ENCODE assay signal across 8 cellular contexts in genomic region chr17:75010683-75011406, GRCh38. TPM values are rescaled to one million over a fixed set of nuclear protein-coding genes. Genes with fewer than 3 reads are reported as not detected.
A peak's percentile ranks its signal among the peaks of the same experiment; 100 is the strongest.
DNase-seq lines count a peak whose midpoint lies in the region; ATAC-seq and TF ChIP-seq lines count a peak whose summit lies in the region.

No MANE protein-coding gene starts in this region.

- H3K4me3 ChIP-seq in WERI-Rb-1 (ENCODE audit: low read depth, low read length) (peak overlapping the region; percentile 75), left ventricle myocardium inferior (peak overlapping the region; percentile 87), skeletal muscle tissue (ENCODE audit: low read length in 3 of 3) (no peak overlapping the region)

- H3K4me1 ChIP-seq in left ventricle myocardium inferior (peaks cover 34% of the 10 kb centered on the region), skeletal muscle tissue (ENCODE audit: control insufficient read depth in 3 of 3, insufficient read depth in 3 of 3, low read length in 3 of 3) (peaks cover 20 to 25% (median 24%) of the 10 kb centered on the region in 3 donors)

- intact Hi-C loops in left ventricle myocardium inferior (cut with micrococcal nuclease) = no loop called here
- intact Hi-C loops in posterior vena cava (cut with DNase I) = no loop called here

- TF ChIP-seq CTCF in WERI-Rb-1 (IDR thresholded peaks at IDR 0.05; ENCODE audit: low read depth, low read length) = no peak
- TF ChIP-seq CTCF in left ventricle myocardium inferior (IDR thresholded peaks at IDR 0.05; ENCODE audit: borderline replicate concordance) = no peak

- DNase-seq in CD1c-positive myeloid dendritic cell (ENCODE audit: extremely low spot score) = peak; percentile 52
- peak; percentile 83 for DNase-seq in HT-29 (ENCODE audit: low spot score)
- peak; percentile 94 for DNase-seq in WERI-Rb-1
- peak; percentile 54 for DNase-seq in left ventricle myocardium inferior
- DNase-seq in NCI-H187 treated with DMSO at 0.1 percent for 48 hours (lab: John Stamatoyannopoulos, UW) = no peak
- DNase-seq in posterior vena cava (ENCODE audit: low spot score) = no peak

- no peaks in the 10 kb centered on the region for H3K27me3 ChIP-seq in WERI-Rb-1 (ENCODE audit: insufficient read depth, low read depth, severe bottlenecking)
- no peaks in the 10 kb centered on the region for H3K27me3 ChIP-seq in left ventricle myocardium inferior (ENCODE audit: low read depth)
- no peaks in the 10 kb centered on the region for H3K27me3 ChIP-seq in skeletal muscle tissue (ENCODE audit: control insufficient read depth in 3 of 3, insufficient read depth in 3 of 3, low read length in 3 of 3)

- H3K36me3 ChIP-seq in WERI-Rb-1 (peaks cover under 1% of the 10 kb centered on the region; the same call in 1 of the 2 replicates), left ventricle myocardium inferior (peaks cover 5% of the 10 kb centered on the region), skeletal muscle tissue (ENCODE audit: control insufficient read depth in 3 of 3, insufficient read depth in 3 of 3, low read length in 3 of 3) (peaks cover 0 to 3% (median 2%) of the 10 kb centered on the region in 3 donors)

- peak overlapping the region; percentile 90 for H3K27ac ChIP-seq in WERI-Rb-1
- H3K27ac ChIP-seq in left ventricle myocardium inferior (replicated peaks) = peak overlapping the region; percentile 95
- H3K27ac ChIP-seq in skeletal muscle tissue (ENCODE audit: low read depth, low read length) = peak overlapping the region; percentile 89

- peak overlapping the region in 1 of 3 donors; percentile 25 for H3K9ac ChIP-seq in skeletal muscle tissue (ENCODE audit: low read depth in 1 of 3, low read length in 3 of 3)

- ATAC-seq in HG03108 (IDR thresholded peaks at IDR 0.05; ENCODE audit: unreplicated experiment) = no peak

- no peaks in the 10 kb centered on the region for H3K9me3 ChIP-seq in WERI-Rb-1 (ENCODE audit: severe bottlenecking)
- no peaks in the 10 kb centered on the region for H3K9me3 ChIP-seq in left ventricle myocardium inferior (replicated peaks)
- no peaks in the 10 kb centered on the region for H3K9me3 ChIP-seq in skeletal muscle tissue (ENCODE audit: control insufficient read depth in 3 of 3, low read length in 3 of 3)

RNA-seq across cellular contexts. Expression of gene MRPL58, which starts 1.6 kb away (rescaled TPM):
- total RNA-seq in HT-29 (2014; rRNA removed; shearing (Covaris generic)) = 61.7 and 66.4 TPM in 2 replicates
- total RNA-seq in left ventricle myocardium inferior (50.6 TPM), skeletal muscle tissue (20.9 TPM), posterior vena cava (10 to 100 TPM; 23.3 to 23.5 TPM)

RNA-seq across cellular contexts. Expression of gene CDR2L, which starts 23.4 kb away (rescaled TPM):
- 10.2 and 10.6 TPM in 2 replicates for total RNA-seq in HT-29 (2014; rRNA removed; shearing (Covaris generic))
- total RNA-seq in left ventricle myocardium inferior (17.4 TPM), skeletal muscle tissue (2.6 TPM), posterior vena cava (10 to 100 TPM; 17.4 to 26.0 TPM)

RNA-seq across cellular contexts. Expression of gene ATP5PD, which starts 35.9 kb away (rescaled TPM):
- total RNA-seq in HT-29 (2014; rRNA removed; shearing (Covaris generic)) = 127 and 169 TPM in 2 replicates
- total RNA-seq in left ventricle myocardium inferior (809 TPM), skeletal muscle tissue (247 TPM), posterior vena cava (100 to 1,000 TPM; 205 to 235 TPM)

RNA-seq across cellular contexts. Expression of gene KCTD2, which starts 36.2 kb away (rescaled TPM):
- 8.9 and 9.2 TPM in 2 replicates for total RNA-seq in HT-29 (2014; rRNA removed; shearing (Covaris generic))
- 23.1 TPM for total RNA-seq in left ventricle myocardium inferior
- 9.4 TPM for total RNA-seq in skeletal muscle tissue
- total RNA-seq in posterior vena cava = 10 to 100 TPM; 23.0 to 25.0 TPM

RNA-seq across cellular contexts. Expression of gene HID1, which starts 38.3 kb away (rescaled TPM):
- 27.5 and 36.2 TPM in 2 replicates for total RNA-seq in HT-29 (2014; rRNA removed; shearing (Covaris generic))
- total RNA-seq in left ventricle myocardium inferior (7.2 TPM), skeletal muscle tissue (3.7 TPM), posterior vena cava (10 to 100 TPM; 11.7 to 13.0 TPM)

Comparison
In these comparisons a context has a peak if more than half of its experiments do, and no peak if none do; other contexts are left out.
1. DNase-seq: peak in CD1c-positive myeloid dendritic cell (single experiment), HT-29 (single experiment), WERI-Rb-1 (single experiment) and left ventricle myocardium inferior (single experiment); none in NCI-H187 treated with DMSO at 0.1 percent for 48 hours (single experiment) and posterior vena cava (single experiment).
2. H3K4me3 ChIP-seq: peak in WERI-Rb-1 (single experiment) and left ventricle myocardium inferior (single experiment); none in skeletal muscle tissue (0 of 3).
3. Peak in every context shown above with its lines, with median percentiles within 50 percentile points of each other: H3K27ac ChIP-seq.